ENCODE assay signal across 8 cellular contexts in the genomic region with DNA sequence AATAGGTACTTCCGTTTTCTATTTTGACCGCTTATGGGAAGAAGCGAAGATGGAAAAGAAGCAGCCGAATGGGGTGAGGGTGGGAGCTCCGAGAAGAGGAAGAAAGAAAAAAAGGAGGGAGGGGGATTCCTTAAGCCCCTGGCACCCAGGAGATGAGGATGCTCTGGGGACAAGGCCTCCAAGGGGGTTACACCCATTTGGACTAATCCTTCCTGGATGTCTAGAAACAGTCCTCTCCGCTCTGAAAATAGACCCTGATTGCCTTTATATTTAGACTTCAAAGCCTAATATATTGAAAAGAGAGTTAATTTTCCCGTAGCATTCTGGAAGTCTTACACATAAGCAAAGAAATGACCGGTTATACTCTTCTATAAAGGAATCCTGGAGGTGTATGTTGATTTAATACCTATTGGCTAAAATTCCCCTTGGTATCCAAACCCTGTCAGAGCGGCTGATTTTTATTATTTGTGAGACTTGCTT. TPM values are rescaled to one million over a fixed set of nuclear protein-coding genes. Genes with fewer than 3 reads are reported as not detected.
DNase-seq lines count a peak whose midpoint lies in the region; ATAC-seq, FAIRE-seq and TF ChIP-seq lines count a peak whose summit lies in the region.

No MANE protein-coding gene starts in this region.

- H3K4me1 Mint-ChIP-seq in natural killer cell: peaks cover 11 to 12% of the 10 kb centered on the region in 2 donors

- H3K36me3 ChIP-seq in MG63 (no peaks in the 10 kb centered on the region), ectodermal cell (ENCODE audit: control insufficient read depth, insufficient read depth, low read length) (no peaks in the 10 kb centered on the region)

- no peak for FAIRE-seq in GM12891 (lab: Jason Lieb, UNC)

- no peaks in the 10 kb centered on the region for H3K9me3 Mint-ChIP-seq in natural killer cell

- intact Hi-C loops in natural killer cell (cut with micrococcal nuclease): no loop called here

- H3K27me3 ChIP-seq in MG63: no peaks in the 10 kb centered on the region
- peaks cover 44% of the 10 kb centered on the region for H3K27me3 ChIP-seq in ectodermal cell (ENCODE audit: control insufficient read depth, insufficient read depth, low read length, poor library complexity, severe bottlenecking)

- no peak overlapping the region for H3K27ac ChIP-seq in ectodermal cell (ENCODE audit: insufficient read depth, low read depth, low read length, poor library complexity, severe bottlenecking)

- H3K4me3 Mint-ChIP-seq in natural killer cell: peak overlapping the region; percentile 90

- H3K9me3 ChIP-seq in MG63 (no peaks in the 10 kb centered on the region), ectodermal cell (ENCODE audit: control insufficient read depth, low read length) (no peaks in the 10 kb centered on the region)

- H3K27ac Mint-ChIP-seq in natural killer cell: peak overlapping the region in 1 of 2 donors; percentile 87

- TF ChIP-seq CTCF in AG09309 (IDR thresholded peaks at IDR 0.05; ENCODE audit: control insufficient read depth, insufficient read depth, low read depth, low read length, missing control alignments) (no peak), natural killer cell (IDR thresholded peaks at IDR 0.05) (no peak)

- DNase-seq in AG09309 (ENCODE audit: low read depth) (no peak), MG63 (no peak), natural killer cell (no peak), H4 (ENCODE audit: low spot score) (no peak), GM12891 (ENCODE audit: insufficient read length, low spot score) (no peak), anterior cingulate cortex (lab: John Stamatoyannopoulos, UW) (no peak), NCI-H128 (lab: John Stamatoyannopoulos, UW; ENCODE audit: unreplicated experiment) (no peak)

- H3K4me3 ChIP-seq in AG09309 (ENCODE audit: control insufficient read depth, low read depth, low read length): peak overlapping the region; percentile 55
- H3K4me3 ChIP-seq in MG63: peak overlapping the region; percentile 58
- peak overlapping the region; percentile 52 for H3K4me3 ChIP-seq in ectodermal cell (ENCODE audit: insufficient read depth, low read depth, low read length)

- H3K36me3 Mint-ChIP-seq in natural killer cell: no peaks in the 10 kb centered on the region

- ATAC-seq in natural killer cell: no peak

- peaks cover 47 to 48% of the 10 kb centered on the region in 2 donors for H3K27me3 Mint-ChIP-seq in natural killer cell (ENCODE audit: low read depth in 2 of 2)

- H3K4me1 ChIP-seq in ectodermal cell (ENCODE audit: control insufficient read depth, insufficient read depth, low read length): no peaks in the 10 kb centered on the region

- WGBS in ectodermal cell, 2 experiments: 32 to 41% methylated on average over 7 to 9 of the region's 9 CpGs

- TF ChIP-seq POLR2A in GM12891 (IDR thresholded peaks at IDR 0.05; ENCODE audit: low read depth, low read length): no peak

TF ChIP-seq in GM12891, 5 proteins besides CTCF, POLR2A, EP300 and RAD21:
- no peak for TF ChIP-seq SPI1 (IDR thresholded peaks at IDR 0.05; ENCODE audit: low read depth, low read length)
- TF ChIP-seq POU2F2 (IDR thresholded peaks at IDR 0.05; ENCODE audit: low read depth, low read length): no peak
- TF ChIP-seq TAF1 (IDR thresholded peaks at IDR 0.05; ENCODE audit: low read depth, low read length): no peak
- TF ChIP-seq PAX5 (IDR thresholded peaks at IDR 0.05; ENCODE audit: insufficient read depth, low read length, severe bottlenecking): no peak
- TF ChIP-seq POLR2AphosphoS5 (IDR thresholded peaks at IDR 0.05; ENCODE audit: low read depth, low read length): no peak

RNA-seq across cellular contexts. Expression of a gene that starts 0.7 kb away (rescaled TPM):
- 6.4 and 7.6 TPM in 2 replicates for total RNA-seq in MG63 (2014; rRNA removed; shearing (Covaris generic); ENCODE audit: low replicate concordance)
- 0.89 TPM for polyA plus RNA-seq in ectodermal cell (2013, experiment 1 of 4)
- polyA plus RNA-seq in ectodermal cell (2013, experiment 2 of 4): 0.53 TPM
- 0.37 TPM for polyA plus RNA-seq in ectodermal cell (2013, experiment 3 of 4)
- polyA plus RNA-seq in ectodermal cell (2013, experiment 4 of 4): 0.28 TPM
- total RNA-seq in natural killer cell: under 1 TPM in 2 of 3 donors, not detected in 1; 0.11 to 0.20 TPM
- 23.6 and 27.7 TPM in 2 replicates for total RNA-seq in H4 (2014; rRNA removed; shearing (Covaris generic))
- not detected for polyA plus RNA-seq in GM12891 (2012; ENCODE audit: low read depth, missing spikeins)

RNA-seq across cellular contexts. Expression of a gene that starts 13.2 kb away (rescaled TPM):
- total RNA-seq in MG63 (2014; rRNA removed; shearing (Covaris generic); ENCODE audit: low replicate concordance): 61.5 and 78.7 TPM in 2 replicates
- 69.7 TPM for polyA plus RNA-seq in ectodermal cell (2013, experiment 1 of 4)
- polyA plus RNA-seq in ectodermal cell (2013, experiment 2 of 4): 71.0 TPM
- 76.1 TPM for polyA plus RNA-seq in ectodermal cell (2013, experiment 3 of 4)
- polyA plus RNA-seq in ectodermal cell (2013, experiment 4 of 4): 77.4 TPM
- 10 to 100 TPM; 22.6 to 32.5 (median 24.2) TPM for total RNA-seq in natural killer cell
- 82.8 and 108 TPM in 2 replicates for total RNA-seq in H4 (2014; rRNA removed; shearing (Covaris generic))
- 44.7 TPM for polyA plus RNA-seq in GM12891 (2012; ENCODE audit: low read depth, missing spikeins)
